In the genomic region with DNA sequence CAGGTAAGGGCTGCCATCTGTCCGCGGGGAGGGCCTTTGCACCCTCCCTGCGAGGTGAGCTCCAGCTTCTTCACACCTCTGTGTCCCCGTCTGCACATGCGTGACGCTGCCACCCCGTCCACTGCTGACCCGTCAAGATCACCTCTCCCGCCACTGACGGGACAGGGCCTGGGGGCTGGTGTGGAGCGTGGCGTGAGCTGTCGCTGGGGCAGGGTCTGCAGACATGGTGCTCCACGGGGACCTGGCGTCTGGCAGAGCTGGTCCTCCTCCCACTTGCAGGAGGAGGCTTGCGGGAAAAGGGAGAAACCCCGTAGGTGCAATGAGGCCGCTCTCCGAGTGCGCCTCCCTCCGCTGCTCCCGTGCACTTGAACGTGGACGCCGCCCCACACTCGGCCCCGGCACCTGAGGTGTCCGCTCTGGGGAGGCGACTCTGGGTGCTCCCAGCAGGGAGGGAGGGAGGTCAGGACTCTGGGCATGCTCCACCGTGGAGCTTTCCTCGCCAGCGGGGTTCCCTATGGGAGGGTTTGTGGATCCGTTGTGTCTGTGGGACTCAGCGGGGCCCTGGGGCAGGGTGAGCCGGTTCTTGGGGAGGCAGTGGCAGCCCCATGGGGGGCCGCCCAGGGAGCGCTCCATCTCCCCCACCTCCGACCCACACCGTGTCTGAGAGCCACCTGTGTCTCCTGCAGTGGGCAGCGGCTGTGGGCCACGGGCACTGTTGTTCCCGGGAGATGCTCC, we compare ENCODE assay signal across 23 cellular contexts. TPM values are rescaled to one million over a fixed set of nuclear protein-coding genes. Genes with fewer than 3 reads are reported as not detected.
"Had no signal": no experiment of that assay in that cellular context is flagged by ENCODE, and none has a peak within 500 bp of the region (broad histone marks: within the 10 kb centered on the region; RNA-seq: fewer than 3 reads in every experiment).

No MANE protein-coding gene starts in this region.

- H3K27me3 ChIP-seq: ascending aorta had no signal

- H3K9me3 Mint-ChIP-seq: activated CD8-positive, alpha-beta T cell treated with anti-CD3 and anti-CD28 coated beads for 36 hours; T-cell had no signal

- ATAC-seq: body of pancreas, T-cell had no signal

- H3K4me3 ChIP-seq: ascending aorta, body of pancreas, SK-N-MC had no signal

- H3K36me3 ChIP-seq: ascending aorta had no signal

- H3K36me3 Mint-ChIP-seq: activated naive CD8-positive, alpha-beta T cell treated with anti-CD3 and anti-CD28 coated beads, Interleukin-2, amount 10 ng/mL, durations not matched to agents 7 days and 5 days; T-cell had no signal

- DNase-seq: activated CD4-positive, alpha-beta T cell treated with anti-CD3 and anti-CD28 coated beads for 4 hours; activated CD4-positive, CD25-positive, alpha-beta regulatory T cell; activated CD8-positive, alpha-beta memory T cell treated with anti-CD3 and anti-CD28 coated beads, Interleukin-2, amount 50 U/mL, for 4 hours; activated gamma-delta T cell treated with Interleukin-2 at 50 U/mL for 16 hours; activated naive CD4-positive, alpha-beta T cell treated with anti-CD3 and anti-CD28 coated beads, Interleukin-2, amount 10 ng/mL, durations not matched to agents 7 days and 5 days; activated naive CD8-positive, alpha-beta T cell treated with anti-CD3 and anti-CD28 coated beads, Interleukin-2, amount 10 ng/mL, durations not matched to agents 7 days and 5 days; activated T-cell treated with anti-CD3 and anti-CD28 coated beads, Interleukin-2, amount 50 U/mL, for 72 hours; body of pancreas; KG1; NCI-H1048; NCI-H187 treated with DMSO at 0.1 percent for 48 hours; NCI-H2081 treated with DMSO at 0.1 percent for 48 hours; NCI-H226; NCI-H774; T-cell; T-helper 2 cell; T1000 had no signal

- H3K27me3 Mint-ChIP-seq: activated CD8-positive, alpha-beta T cell treated with anti-CD3 and anti-CD28 coated beads for 36 hours; activated naive CD8-positive, alpha-beta T cell treated with anti-CD3 and anti-CD28 coated beads, Interleukin-2, amount 10 ng/mL, durations not matched to agents 7 days and 5 days had no signal

- H3K27ac Mint-ChIP-seq: activated CD8-positive, alpha-beta T cell treated with anti-CD3 and anti-CD28 coated beads for 36 hours; activated naive CD4-positive, alpha-beta T cell treated with anti-CD3 and anti-CD28 coated beads, Interleukin-2, amount 10 ng/mL, durations not matched to agents 7 days and 5 days; activated naive CD8-positive, alpha-beta T cell treated with anti-CD3 and anti-CD28 coated beads, Interleukin-2, amount 10 ng/mL, durations not matched to agents 7 days and 5 days; activated T-cell treated with anti-CD3 and anti-CD28 coated beads, Interleukin-2, amount 50 U/mL, for 72 hours; activated T-helper 2 cell treated with anti-CD3 and anti-CD28 coated beads, Interferon-gamma antibody, Interleukin-2, Interleukin-4, amounts not matched to agents 10 μg/mL and 5 μg/mL and 100 μg/mL, durations not matched to agents 14 hours and 24 hours and 36 hours; T-cell had no signal

- H3K4me3 Mint-ChIP-seq: activated CD8-positive, alpha-beta T cell treated with anti-CD3 and anti-CD28 coated beads for 36 hours; activated naive CD4-positive, alpha-beta T cell treated with anti-CD3 and anti-CD28 coated beads, Interleukin-2, amount 10 ng/mL, durations not matched to agents 7 days and 5 days; activated naive CD8-positive, alpha-beta T cell treated with anti-CD3 and anti-CD28 coated beads, Interleukin-2, amount 10 ng/mL, durations not matched to agents 7 days and 5 days; activated T-cell treated with anti-CD3 and anti-CD28 coated beads, Interleukin-2, amount 50 U/mL, for 72 hours; central memory CD8-positive, alpha-beta T cell; T-cell had no signal

- H3K4me1 ChIP-seq: ascending aorta, body of pancreas had no signal

- H3K9me3 ChIP-seq: ascending aorta, body of pancreas had no signal

- H3K27ac ChIP-seq: ascending aorta, body of pancreas, SK-N-MC had no signal

RNA-seq across cellular contexts. Expression of a gene that starts 17.6 kb away (rescaled TPM):
- total RNA-seq: ascending aorta, OCI-LY7 had no signal
